9 cellular contexts compared by ENCODE assay signal in the genomic region with DNA sequence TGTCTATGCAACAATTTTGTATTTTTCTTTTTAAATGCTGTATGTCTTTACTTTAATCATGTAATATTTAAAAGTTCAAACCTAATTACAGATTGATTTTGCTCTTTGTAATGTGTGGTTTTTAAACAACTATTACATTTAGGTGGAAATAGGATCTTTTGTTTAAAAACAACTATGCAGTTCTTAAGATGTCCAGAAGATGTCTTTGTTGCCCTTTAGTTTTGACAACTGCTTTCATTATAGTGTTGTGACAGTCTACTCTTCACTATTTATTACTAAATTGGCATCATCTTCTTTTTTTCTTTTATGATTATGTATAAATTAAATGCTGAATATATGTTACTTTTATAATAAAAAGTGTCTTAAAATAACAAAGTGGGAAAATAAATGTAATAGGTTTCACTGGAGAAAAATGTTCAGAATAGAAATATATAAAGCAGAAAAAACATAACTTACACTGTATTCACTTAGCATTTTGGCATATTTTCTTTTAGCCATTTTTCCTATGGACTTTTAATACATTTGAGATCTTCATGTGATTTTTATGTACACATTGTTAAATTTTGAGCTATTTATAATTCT. TPM values are rescaled to one million over a fixed set of nuclear protein-coding genes. Genes with fewer than 3 reads are reported as not detected.
A peak's percentile ranks its signal among the peaks of the same experiment; 100 is the strongest.
DNase-seq lines count a peak whose midpoint lies in the region; ATAC-seq and TF ChIP-seq lines count a peak whose summit lies in the region.
"Had no signal": no experiment of that assay in that cellular context is flagged by ENCODE, and none has a peak within 500 bp of the region (broad histone marks: within the 10 kb centered on the region; RNA-seq: fewer than 3 reads in every experiment).

No MANE protein-coding gene starts in this region.

- CTCF ChIA-PET in HCT116 (lab: Charles Lee) = interaction anchor here (1.0 to 4.8 kb wide), 2 partner anchors 100 to 119 kb away, joined by 3 to 50 read pairs; no protein-coding TSS in a partner anchor
- CTCF ChIA-PET in activated CD4-positive, alpha-beta memory T cell treated with anti-CD3 and anti-CD28 coated beads, Interleukin-2, amount 10 ng/mL, durations not matched to agents 7 days and 5 days (lab: Charles Lee) = interaction anchor here (0.6 to 5.3 kb wide), 6 partner anchors 16 to 119 kb away, joined by 3 to 52 read pairs (median 11); a partner anchor contains a TSS

- no peaks in the 10 kb centered on the region for H3K36me3 ChIP-seq in HCT116 (ENCODE audit: control insufficient read depth in 1 of 2, insufficient read depth in 2 of 2, low read length in 2 of 2)
- no peaks in the 10 kb centered on the region for H3K36me3 ChIP-seq in Peyer's patch

- H3K79me2 ChIP-seq in HCT116 (ENCODE audit: insufficient read depth, low read length) = no peaks in the 10 kb centered on the region

- H3K4me3 ChIP-seq in HCT116 (replicated peaks in 1 of 2; ENCODE audit: low read depth in 1 of 2, low read length in 2 of 2) (no peak overlapping the region), Peyer's patch (no peak overlapping the region)

- peak; percentile 74 for TF ChIP-seq RAD21 in HCT116 (IDR thresholded peaks at IDR 0.05; ENCODE audit: low read depth)

- POLR2A ChIA-PET in HCT116 (lab: Charles Lee) = no interaction called here
- POLR2A ChIA-PET in activated CD4-positive, alpha-beta memory T cell treated with anti-CD3 and anti-CD28 coated beads, Interleukin-2, amount 10 ng/mL, durations not matched to agents 7 days and 5 days (lab: Charles Lee) = no interaction called here

- peaks cover 4 to 10% of the 10 kb centered on the region in 2 experiments; a peak in 2 of 4 replicates for H3K4me1 ChIP-seq in HCT116 (ENCODE audit: control insufficient read depth in 1 of 2, insufficient read depth in 2 of 2, low read length in 2 of 2)
- H3K4me1 ChIP-seq in Peyer's patch = no peaks in the 10 kb centered on the region

- H3K4me1 Mint-ChIP-seq in activated CD4-positive, alpha-beta memory T cell treated with anti-CD3 and anti-CD28 coated beads, Interleukin-2, amount 10 ng/mL, durations not matched to agents 7 days and 5 days = no peaks in the 10 kb centered on the region
- H3K4me1 Mint-ChIP-seq: naive thymus-derived CD8-positive, alpha-beta T cell had no signal

- no peaks in the 10 kb centered on the region for H4K20me1 ChIP-seq in HCT116 (ENCODE audit: insufficient read depth)

- no peak overlapping the region for H3K27ac Mint-ChIP-seq in activated CD4-positive, alpha-beta memory T cell treated with anti-CD3 and anti-CD28 coated beads, Interleukin-2, amount 10 ng/mL, durations not matched to agents 7 days and 5 days
- H3K27ac Mint-ChIP-seq: naive thymus-derived CD8-positive, alpha-beta T cell had no signal

- no peaks in the 10 kb centered on the region for H3K27me3 ChIP-seq in HCT116 (ENCODE audit: insufficient read depth, low read length)
- no peaks in the 10 kb centered on the region for H3K27me3 ChIP-seq in Peyer's patch

- intact Hi-C loops in HCT116 (cut with micrococcal nuclease) = loop anchor here (1.0 to 5.0 kb wide), 2 partner anchors 120 to 498 kb away; no protein-coding TSS in a partner anchor

- no peaks in the 10 kb centered on the region for H3K36me3 Mint-ChIP-seq in activated CD4-positive, alpha-beta memory T cell treated with anti-CD3 and anti-CD28 coated beads, Interleukin-2, amount 10 ng/mL, durations not matched to agents 7 days and 5 days (ENCODE audit: low read depth)
- H3K36me3 Mint-ChIP-seq: naive thymus-derived CD8-positive, alpha-beta T cell had no signal

- no peak overlapping the region for H2AFZ ChIP-seq in HCT116 (ENCODE audit: low read depth, low read length, poor library complexity, severe bottlenecking)

- peak; percentile 27 to 67 (median 46); a peak in 4 of 6 replicates for TF ChIP-seq CTCF in HCT116 (IDR thresholded peaks at IDR 0.05 in 2 of 3, conservative IDR thresholded peaks at IDR 0.05 in 1 of 3; ENCODE audit: borderline replicate concordance in 1 of 3, insufficient read depth in 1 of 3, low read depth in 2 of 3, low read length in 2 of 3)
- peak in 5 of 6 experiments; percentile 43 to 70 (median 55) for TF ChIP-seq CTCF in Peyer's patch (IDR thresholded peaks at IDR 0.05)

- RAD21 ChIA-PET in HCT116 (lab: Charles Lee; ENCODE audit: low non-redundant PET in 1 of 2, low total read pairs in 2 of 2, uncharacterized antibody in 2 of 2, unreplicated experiment in 2 of 2) = no interaction called here

- no peaks in the 10 kb centered on the region for H3K9me3 Mint-ChIP-seq in activated CD4-positive, alpha-beta memory T cell treated with anti-CD3 and anti-CD28 coated beads, Interleukin-2, amount 10 ng/mL, durations not matched to agents 7 days and 5 days
- H3K9me3 Mint-ChIP-seq: naive thymus-derived CD8-positive, alpha-beta T cell had no signal

- BruUV-seq in HCT116 (replicated peaks; lab: Mats Ljungman, UMichigan) = no TSS peak

- DNase-seq in DMS53 treated with DMSO at 0.1 percent for 48 hours (lab: John Stamatoyannopoulos, UW; ENCODE audit: unreplicated experiment) (peak; percentile 13), HCT116 (ENCODE audit: low read depth, low spot score) (peak; percentile 12), Peyer's patch (no peak), fibroblast of gingiva (ENCODE audit: low read depth) (peak; percentile 32), renal cortical epithelial cell (ENCODE audit: low read depth) (peak; percentile 49)
- DNase-seq in stimulated activated CD4-positive, alpha-beta T cell treated with anti-CD3 and anti-CD28 coated beads, Interleukin-2, amount 100 ng/mL, for 24 hours = no peak
- no peak for DNase-seq in activated CD4-positive, alpha-beta memory T cell treated with anti-CD3 and anti-CD28 coated beads, Interleukin-2, amount 10 ng/mL, durations not matched to agents 7 days and 5 days

- H3K9me3 ChIP-seq in HCT116 (ENCODE audit: control insufficient read depth in 1 of 2, insufficient read depth in 1 of 2, low read depth in 1 of 2, low read length in 2 of 2) (no peaks in the 10 kb centered on the region), Peyer's patch (no peaks in the 10 kb centered on the region)

- H3K27ac ChIP-seq in HCT116 (ENCODE audit: low read depth, low read length) (no peak overlapping the region), Peyer's patch (no peak overlapping the region)

- ATAC-seq in HCT116 (no peak; the same call in 1 of the 2 replicates), HG03039 (IDR thresholded peaks at IDR 0.05; ENCODE audit: unreplicated experiment) (no peak)

- no peak overlapping the region for H3K9ac ChIP-seq in HCT116 (ENCODE audit: low read length)

- no peak overlapping the region for H3K4me3 Mint-ChIP-seq in activated CD4-positive, alpha-beta memory T cell treated with anti-CD3 and anti-CD28 coated beads, Interleukin-2, amount 10 ng/mL, durations not matched to agents 7 days and 5 days
- H3K4me3 Mint-ChIP-seq: naive thymus-derived CD8-positive, alpha-beta T cell had no signal

- TF ChIP-seq POLR2A in HCT116 (IDR thresholded peaks at IDR 0.05; ENCODE audit: borderline replicate concordance, extremely low read depth, insufficient read depth, insufficient read length) (no peak), Peyer's patch (IDR thresholded peaks at IDR 0.05) (no peak)

- peaks cover 8% of the 10 kb centered on the region for H3K27me3 Mint-ChIP-seq in activated CD4-positive, alpha-beta memory T cell treated with anti-CD3 and anti-CD28 coated beads, Interleukin-2, amount 10 ng/mL, durations not matched to agents 7 days and 5 days

- no peaks in the 10 kb centered on the region for H3K9me2 ChIP-seq in HCT116 (ENCODE audit: insufficient read depth)

- H3K4me2 ChIP-seq in HCT116 (ENCODE audit: low read length) = no peak overlapping the region

TF ChIP-seq in HCT116, 20 proteins besides CTCF, POLR2A, EP300 and RAD21:
- TF ChIP-seq, protein P1, sequence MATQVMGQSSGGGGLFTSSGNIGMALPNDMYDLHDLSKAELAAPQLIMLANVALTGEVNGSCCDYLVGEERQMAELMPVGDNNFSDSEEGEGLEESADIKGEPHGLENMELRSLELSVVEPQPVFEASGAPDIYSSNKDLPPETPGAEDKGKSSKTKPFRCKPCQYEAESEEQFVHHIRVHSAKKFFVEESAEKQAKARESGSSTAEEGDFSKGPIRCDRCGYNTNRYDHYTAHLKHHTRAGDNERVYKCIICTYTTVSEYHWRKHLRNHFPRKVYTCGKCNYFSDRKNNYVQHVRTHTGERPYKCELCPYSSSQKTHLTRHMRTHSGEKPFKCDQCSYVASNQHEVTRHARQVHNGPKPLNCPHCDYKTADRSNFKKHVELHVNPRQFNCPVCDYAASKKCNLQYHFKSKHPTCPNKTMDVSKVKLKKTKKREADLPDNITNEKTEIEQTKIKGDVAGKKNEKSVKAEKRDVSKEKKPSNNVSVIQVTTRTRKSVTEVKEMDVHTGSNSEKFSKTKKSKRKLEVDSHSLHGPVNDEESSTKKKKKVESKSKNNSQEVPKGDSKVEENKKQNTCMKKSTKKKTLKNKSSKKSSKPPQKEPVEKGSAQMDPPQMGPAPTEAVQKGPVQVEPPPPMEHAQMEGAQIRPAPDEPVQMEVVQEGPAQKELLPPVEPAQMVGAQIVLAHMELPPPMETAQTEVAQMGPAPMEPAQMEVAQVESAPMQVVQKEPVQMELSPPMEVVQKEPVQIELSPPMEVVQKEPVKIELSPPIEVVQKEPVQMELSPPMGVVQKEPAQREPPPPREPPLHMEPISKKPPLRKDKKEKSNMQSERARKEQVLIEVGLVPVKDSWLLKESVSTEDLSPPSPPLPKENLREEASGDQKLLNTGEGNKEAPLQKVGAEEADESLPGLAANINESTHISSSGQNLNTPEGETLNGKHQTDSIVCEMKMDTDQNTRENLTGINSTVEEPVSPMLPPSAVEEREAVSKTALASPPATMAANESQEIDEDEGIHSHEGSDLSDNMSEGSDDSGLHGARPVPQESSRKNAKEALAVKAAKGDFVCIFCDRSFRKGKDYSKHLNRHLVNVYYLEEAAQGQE (IDR thresholded peaks at IDR 0.05; ENCODE audit: low read depth) = no peak
- TF ChIP-seq SRF (IDR thresholded peaks at IDR 0.05; ENCODE audit: low read depth) = no peak
- no peak for TF ChIP-seq CEBPB (IDR thresholded peaks at IDR 0.05; ENCODE audit: low read depth)
- TF ChIP-seq YY1 (IDR thresholded peaks at IDR 0.05; ENCODE audit: extremely low read depth, insufficient replicate concordance, low read depth, low read length) = no peak

RNA-seq across cellular contexts. Expression of a gene that starts 27.1 kb away (rescaled TPM):
- total RNA-seq in HCT116 (2021; ENCODE audit: unreplicated experiment) = 48.4 TPM
- polyA plus RNA-seq in HCT116 (2012) = 11.6 and 16.4 TPM in 2 replicates
- 10 to 100 TPM; 42.2 to 60.2 (median 51.9) TPM for total RNA-seq in Peyer's patch
- total RNA-seq in renal cortical epithelial cell = 62.2 and 169 TPM in 2 replicates
- 10 to 100 TPM; 32.6 to 34.7 TPM for total RNA-seq in activated CD4-positive, alpha-beta memory T cell treated with anti-CD3 and anti-CD28 coated beads, Interleukin-2, amount 10 ng/mL, durations not matched to agents 7 days and 5 days

Comparison
In these comparisons a context has a peak if more than half of its experiments do, and no peak if none do; other contexts are left out.
1. DNase-seq: peak in DMS53 treated with DMSO at 0.1 percent for 48 hours (single experiment), HCT116 (single experiment), fibroblast of gingiva (single experiment) and renal cortical epithelial cell (single experiment); none in Peyer's patch (0 of 3), stimulated activated CD4-positive, alpha-beta T cell treated with anti-CD3 and anti-CD28 coated beads, Interleukin-2, amount 100 ng/mL, for 24 hours (0 of 2) and activated CD4-positive, alpha-beta memory T cell treated with anti-CD3 and anti-CD28 coated beads, Interleukin-2, amount 10 ng/mL, durations not matched to agents 7 days and 5 days (single experiment).